8 cellular contexts compared by ENCODE assay signal in the genomic region with DNA sequence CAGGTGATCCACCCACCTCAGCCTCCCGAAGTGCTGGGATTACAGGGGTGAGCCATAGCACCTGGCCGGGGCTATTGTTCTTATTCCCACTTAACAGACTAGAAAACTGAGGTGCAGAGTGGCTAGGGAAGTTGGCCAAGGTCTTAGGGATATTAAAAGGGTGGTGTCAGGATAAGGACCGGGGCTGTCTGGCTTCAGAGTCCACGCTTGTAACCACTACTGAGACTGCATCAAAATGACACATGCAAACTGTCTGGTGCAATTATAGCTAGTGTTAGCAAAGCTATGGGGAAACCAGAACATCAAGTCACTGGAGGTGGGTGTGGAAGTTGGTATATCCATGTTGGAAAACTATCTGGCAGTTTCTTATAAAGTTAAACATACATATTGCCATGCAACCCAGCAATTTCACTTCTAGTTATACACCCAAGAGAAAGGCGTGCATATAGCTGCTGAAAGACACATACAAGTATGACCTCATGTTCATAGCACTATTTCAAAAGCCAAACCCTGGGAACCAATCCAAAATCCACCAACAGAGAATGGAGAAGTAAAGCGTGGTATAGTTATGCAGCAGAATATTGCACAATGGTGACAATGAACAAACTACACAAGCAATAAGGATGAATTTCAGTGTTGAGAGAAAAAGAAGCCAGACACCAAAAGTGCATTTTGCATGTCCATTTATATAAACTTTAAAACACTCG. TPM values are rescaled to one million over a fixed set of nuclear protein-coding genes. Genes with fewer than 3 reads are reported as not detected.
DNase-seq lines count a peak whose midpoint lies in the region; ATAC-seq and TF ChIP-seq lines count a peak whose summit lies in the region.

No MANE protein-coding gene starts in this region.

- no peak for TF ChIP-seq CTCF in upper lobe of left lung (IDR thresholded peaks at IDR 0.05)

- H3K4me1 ChIP-seq in upper lobe of left lung, result peaks cover 13 to 27% (median 17%) of the 10 kb centered on the region in 4 donors

- no peak for TF ChIP-seq EP300 in upper lobe of left lung (IDR thresholded peaks at IDR 0.05)

- intact Hi-C loops in activated CD4-positive, alpha-beta T cell treated with anti-CD3 and anti-CD28 coated beads, Interleukin-2, amount 10 ng/mL, durations not matched to agents 24 days and 14 days (cut with micrococcal nuclease), result loop anchor here (5.0 to 10.0 kb wide), 2 partner anchors 53 to 124 kb away; no protein-coding TSS in a partner anchor

- H3K27ac Mint-ChIP-seq in activated CD4-positive, alpha-beta T cell treated with anti-CD3 and anti-CD28 coated beads, Interleukin-2, amount 10 ng/mL, durations not matched to agents 24 days and 14 days, result no peak overlapping the region
- no peak overlapping the region for H3K27ac Mint-ChIP-seq in stimulated activated memory B cell treated with anti-CD40 and anti-IgM and Interleukin-4, amounts not matched to agents 10 μg/mL and 1 μg/mL and 100 μg/mL, for 72 hours

- 53 to 65% methylated on average over 7 of the region's 7 CpGs for WGBS in upper lobe of left lung, 2 donors

- peaks cover 21% of the 10 kb centered on the region for H3K4me1 Mint-ChIP-seq in activated CD4-positive, alpha-beta T cell treated with anti-CD3 and anti-CD28 coated beads, Interleukin-2, amount 10 ng/mL, durations not matched to agents 24 days and 14 days
- peaks cover 23% of the 10 kb centered on the region for H3K4me1 Mint-ChIP-seq in stimulated activated memory B cell treated with anti-CD40 and anti-IgM and Interleukin-4, amounts not matched to agents 10 μg/mL and 1 μg/mL and 100 μg/mL, for 72 hours

- TF ChIP-seq POLR2A in upper lobe of left lung (IDR thresholded peaks at IDR 0.05), result no peak

- peaks cover 35% of the 10 kb centered on the region for H3K27me3 Mint-ChIP-seq in activated CD4-positive, alpha-beta T cell treated with anti-CD3 and anti-CD28 coated beads, Interleukin-2, amount 10 ng/mL, durations not matched to agents 24 days and 14 days
- peaks cover 52% of the 10 kb centered on the region for H3K27me3 Mint-ChIP-seq in stimulated activated memory B cell treated with anti-CD40 and anti-IgM and Interleukin-4, amounts not matched to agents 10 μg/mL and 1 μg/mL and 100 μg/mL, for 72 hours

- peak; percentile 16 for DNase-seq in DMS 273 (lab: John Stamatoyannopoulos, UW; ENCODE audit: unreplicated experiment)
- DNase-seq in DMS 273 treated with DMSO at 0.1 percent for 48 hours (lab: John Stamatoyannopoulos, UW), result no peak
- DNase-seq in T1000 (lab: John Stamatoyannopoulos, UW), result peak; percentile 17
- DNase-seq in hepatic stellate cell (ENCODE audit: low spot score), result peak; percentile 64
- DNase-seq in upper lobe of left lung, result peak in 1 of 2 donors; percentile 53
- DNase-seq in activated CD4-positive, alpha-beta T cell treated with anti-CD3 and anti-CD28 coated beads, Interleukin-2, amount 10 ng/mL, durations not matched to agents 24 days and 14 days, result no peak
- DNase-seq in activated CD4-positive, CD25-positive, alpha-beta regulatory T cell (lab: John Stamatoyannopoulos, UW), result no peak

- no peaks in the 10 kb centered on the region for H3K27me3 ChIP-seq in upper lobe of left lung

- H3K9me3 Mint-ChIP-seq in activated CD4-positive, alpha-beta T cell treated with anti-CD3 and anti-CD28 coated beads, Interleukin-2, amount 10 ng/mL, durations not matched to agents 24 days and 14 days, result peaks cover 13% of the 10 kb centered on the region
- H3K9me3 Mint-ChIP-seq in stimulated activated memory B cell treated with anti-CD40 and anti-IgM and Interleukin-4, amounts not matched to agents 10 μg/mL and 1 μg/mL and 100 μg/mL, for 72 hours, result peaks cover 12% of the 10 kb centered on the region

- H3K36me3 Mint-ChIP-seq in activated CD4-positive, alpha-beta T cell treated with anti-CD3 and anti-CD28 coated beads, Interleukin-2, amount 10 ng/mL, durations not matched to agents 24 days and 14 days (ENCODE audit: low read depth), result no peaks in the 10 kb centered on the region
- peaks cover 6% of the 10 kb centered on the region for H3K36me3 Mint-ChIP-seq in stimulated activated memory B cell treated with anti-CD40 and anti-IgM and Interleukin-4, amounts not matched to agents 10 μg/mL and 1 μg/mL and 100 μg/mL, for 72 hours

- ATAC-seq in upper lobe of left lung (ENCODE audit: low FRiP score in 2 of 2), result peak; percentile 82 to 90
- no peak for ATAC-seq in stimulated activated memory B cell treated with anti-CD40 and anti-IgM and Interleukin-4, amounts not matched to agents 10 μg/mL and 1 μg/mL and 100 μg/mL, for 72 hours

- H3K4me3 ChIP-seq in upper lobe of left lung, result no peak overlapping the region

- no peaks in the 10 kb centered on the region for H3K36me3 ChIP-seq in upper lobe of left lung

- no peak overlapping the region for H3K4me3 Mint-ChIP-seq in activated CD4-positive, alpha-beta T cell treated with anti-CD3 and anti-CD28 coated beads, Interleukin-2, amount 10 ng/mL, durations not matched to agents 24 days and 14 days
- no peak overlapping the region for H3K4me3 Mint-ChIP-seq in stimulated activated memory B cell treated with anti-CD40 and anti-IgM and Interleukin-4, amounts not matched to agents 10 μg/mL and 1 μg/mL and 100 μg/mL, for 72 hours

- H3K9me3 ChIP-seq in upper lobe of left lung, result no peaks in the 10 kb centered on the region

- peak overlapping the region in 1 of 4 donors; percentile 44 for H3K27ac ChIP-seq in upper lobe of left lung

RNA-seq across cellular contexts. Expression of a gene that starts 33.9 kb away (rescaled TPM):
- 10 to 100 TPM in 4 of 6 donors, 1 to 10 TPM in 2; 5.9 to 25.1 (median 11.2) TPM for total RNA-seq in upper lobe of left lung
- total RNA-seq in activated CD4-positive, alpha-beta T cell treated with anti-CD3 and anti-CD28 coated beads, Interleukin-2, amount 10 ng/mL, durations not matched to agents 24 days and 14 days, result 0.61 and 0.71 TPM in 2 replicates

Comparison
In these comparisons a context has a peak if more than half of its experiments do, and no peak if none do; other contexts are left out.
1. DNase-seq: peak in DMS 273 (single experiment), T1000 (single experiment) and hepatic stellate cell (single experiment); none in DMS 273 treated with DMSO at 0.1 percent for 48 hours (single experiment), activated CD4-positive, alpha-beta T cell treated with anti-CD3 and anti-CD28 coated beads, Interleukin-2, amount 10 ng/mL, durations not matched to agents 24 days and 14 days (single experiment) and activated CD4-positive, CD25-positive, alpha-beta regulatory T cell (0 of 4).